21 cellular contexts compared by ENCODE assay signal in genomic region chr3:13275376-13276005, GRCh38.
"Had no signal": no experiment of that assay in that cellular context is flagged by ENCODE, and none has a peak within 500 bp of the region (broad histone marks: within the 10 kb centered on the region; RNA-seq: fewer than 3 reads in every experiment).

No MANE protein-coding gene starts in this region.

- H3K36me3 Mint-ChIP-seq: memory B cell had no signal

- ATAC-seq: activated naive CD8-positive, alpha-beta T cell treated with anti-CD3 and anti-CD28 coated beads, Interleukin-2, amount 50 U/mL, for 24 hours; effector memory CD8-positive, alpha-beta T cell; esophagus mucosa had no signal

- H3K27ac ChIP-seq: ascending aorta, brain microvascular endothelial cell had no signal

- H3K27me3 ChIP-seq: ascending aorta had no signal

- H3K27ac Mint-ChIP-seq: activated B cell treated with CpG ODN at 0.5 μM for 24 hours; activated naive CD8-positive, alpha-beta T cell treated with anti-CD3 and anti-CD28 coated beads, Interleukin-2, amount 50 U/mL, for 24 hours; effector memory CD8-positive, alpha-beta T cell; memory B cell; T-helper 1 cell treated with Interleukin-12 subunit alpha and Interleukin-12 subunit beta and Interleukin-4 antibody, amounts not matched to agents 30 μg/mL and 1 μg/mL, for 36 hours had no signal

- H3K4me3 Mint-ChIP-seq: activated B cell treated with CpG ODN at 0.5 μM for 24 hours; activated naive CD8-positive, alpha-beta T cell treated with anti-CD3 and anti-CD28 coated beads, Interleukin-2, amount 50 U/mL, for 24 hours; effector memory CD8-positive, alpha-beta T cell; memory B cell; nephron; T-helper 1 cell treated with Interleukin-12 subunit alpha and Interleukin-12 subunit beta and Interleukin-4 antibody, amounts not matched to agents 30 μg/mL and 1 μg/mL, for 36 hours had no signal

- H3K36me3 ChIP-seq: ascending aorta, brain microvascular endothelial cell had no signal

- H3K9me3 ChIP-seq: ascending aorta had no signal

- DNase-seq: activated B cell treated with CpG ODN at 0.5 μM for 24 hours; activated CD4-positive, alpha-beta T cell treated with anti-CD3 and anti-CD28 coated beads for 4 hours; activated CD4-positive, alpha-beta T cell treated with anti-CD3 and anti-CD28 coated beads, Interleukin-2, amount 50 U/mL, for 48 hours; activated naive CD4-positive, alpha-beta T cell treated with anti-CD3 and anti-CD28 coated beads, Interleukin-2, amount 50 U/mL, for 16 hours; activated naive CD8-positive, alpha-beta T cell treated with anti-CD3 and anti-CD28 coated beads, Interleukin-2, amount 50 U/mL, for 24 hours; activated T-cell treated with anti-CD3 and anti-CD28 coated beads, Interleukin-2, amount 50 U/mL, for 48 hours; brain microvascular endothelial cell; central memory CD4-positive, alpha-beta T cell; effector memory CD8-positive, alpha-beta T cell; foreskin melanocyte; kidney glomerular epithelial cell; left ventricle myocardium superior; occipital lobe; stimulated activated CD4-positive, alpha-beta T cell treated with anti-CD3 and anti-CD28 coated beads, Interleukin-4, amount 100 ng/mL, for 1 hour; stimulated activated naive CD4-positive, alpha-beta T cell treated with Interleukin-2 at 50 U/mL for 16 hours; T1000 had no signal

- H3K4me3 ChIP-seq: ascending aorta had no signal

- H3K9me3 Mint-ChIP-seq: activated B cell treated with CpG ODN at 0.5 μM for 24 hours; activated naive CD8-positive, alpha-beta T cell treated with anti-CD3 and anti-CD28 coated beads, Interleukin-2, amount 50 U/mL, for 24 hours; effector memory CD8-positive, alpha-beta T cell; memory B cell; nephron; T-helper 1 cell treated with Interleukin-12 subunit alpha and Interleukin-12 subunit beta and Interleukin-4 antibody, amounts not matched to agents 30 μg/mL and 1 μg/mL, for 36 hours had no signal
